ENCODE assay signal across 26 cellular contexts in the genomic region with DNA sequence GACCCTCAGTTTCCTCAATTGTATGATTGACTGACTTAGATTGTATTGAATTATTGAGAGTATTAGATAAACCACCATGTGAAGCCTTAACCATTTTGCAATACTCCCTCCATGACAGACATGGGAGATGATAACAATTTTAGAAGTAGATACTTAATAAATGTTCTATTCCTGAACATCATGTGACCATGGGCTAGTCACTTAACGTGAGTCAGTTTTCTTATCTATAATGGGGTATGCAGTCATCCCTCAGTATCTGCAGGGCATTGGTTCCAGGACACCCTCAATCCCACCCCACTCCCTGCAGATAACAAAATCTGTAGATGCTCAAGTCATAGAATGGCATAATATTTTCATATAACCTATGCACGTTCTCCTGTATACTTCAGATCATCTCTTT.
"Had no signal": no experiment of that assay in that cellular context is flagged by ENCODE, and none has a peak within 500 bp of the region (broad histone marks: within the 10 kb centered on the region; RNA-seq: fewer than 3 reads in every experiment).

No MANE protein-coding gene starts in this region.

- H3K27me3 ChIP-seq: adrenal gland, breast epithelium, gastroesophageal sphincter, heart left ventricle, tibial artery, upper lobe of right lung had no signal

- DNase-seq: activated CD4-positive, alpha-beta T cell treated with anti-CD3 and anti-CD28 coated beads for 48 hours; activated CD4-positive, alpha-beta T cell treated with anti-CD3 and anti-CD28 coated beads, Interleukin-2, amount 50 U/mL, for 48 hours; activated CD8-positive, alpha-beta memory T cell treated with anti-CD3 and anti-CD28 coated beads for 24 hours; activated CD8-positive, alpha-beta memory T cell treated with anti-CD3 and anti-CD28 coated beads, Interleukin-2, amount 50 U/mL, for 4 hours; activated effector memory CD4-positive, alpha-beta T cell treated with anti-CD3 and anti-CD28 coated beads, Interleukin-2, amount 50 U/mL, for 16 hours; activated naive CD4-positive, alpha-beta T cell treated with anti-CD3 and anti-CD28 coated beads for 36 hours; activated naive CD8-positive, alpha-beta T cell treated with anti-CD3 and anti-CD28 coated beads for 36 hours; activated T-cell treated with anti-CD3 and anti-CD28 coated beads, Interleukin-2, amount 50 U/mL, for 1 hour; dermis blood vessel endothelial cell; effector CD4-positive, alpha-beta T cell; kidney glomerular epithelial cell; posterior cingulate gyrus; stimulated activated CD4-positive, alpha-beta T cell treated with anti-CD3 and anti-CD28 coated beads, Interleukin-4, amount 100 ng/mL, for 24 hours; stimulated activated naive CD8-positive, alpha-beta T cell treated with anti-CD3 and anti-CD28 coated beads, Interleukin-15, amount 100 ng/mL, for 72 hours; upper lobe of right lung had no signal

- H3K27ac ChIP-seq: upper lobe of right lung, WERI-Rb-1 had no signal

- H3K4me3 ChIP-seq: adrenal gland, breast epithelium, gastroesophageal sphincter, heart left ventricle, lung, mucosa of descending colon, tibial artery, upper lobe of right lung had no signal

- H3K4me1 ChIP-seq: breast epithelium, upper lobe of right lung had no signal

- H3K9me3 ChIP-seq: adrenal gland, breast epithelium, gastroesophageal sphincter, heart left ventricle, mucosa of descending colon, tibial artery, upper lobe of right lung had no signal

- ATAC-seq: activated CD4-positive, CD25-positive, alpha-beta regulatory T cell treated with anti-CD3 and anti-CD28 coated beads, Interleukin-2, amount 50 U/mL, for 24 hours; natural killer cell treated with Interleukin-12 subunit alpha and Interleukin-12 subunit beta and Interleukin-15 and Interleukin-18, amount 100 ng/mL, for 72 hours; stimulated activated effector memory CD8-positive, alpha-beta T cell treated with anti-CD3 and anti-CD28 coated beads, Interleukin-12 subunit alpha, Interleukin-12 subunit beta, amount 100 ng/mL, for 72 hours; stimulated activated naive CD8-positive, alpha-beta T cell treated with anti-CD3 and anti-CD28 coated beads, Interleukin-15, amount 100 ng/mL, for 72 hours had no signal

- H3K36me3 ChIP-seq: adrenal gland, breast epithelium, WERI-Rb-1 had no signal
